Comparison of ENCODE assay signal across 8 cellular contexts in genomic region chr22:18024276-18024939, GRCh38. TPM values are rescaled to one million over a fixed set of nuclear protein-coding genes. Genes with fewer than 3 reads are reported as not detected.
DNase-seq lines count a peak whose midpoint lies in the region; ATAC-seq and TF ChIP-seq lines count a peak whose summit lies in the region.

Gene MICAL3 (minus strand): TSS chr22:18024561. CDS start chr22:17906812, 117,749 bp downstream.

- TF ChIP-seq CTCF in GM12872 (IDR thresholded peaks at IDR 0.05; ENCODE audit: insufficient read depth, low read depth, low read length): peak; percentile 66; the same call in 2 of the 3 replicates

- H3K4me1 ChIP-seq in Karpas-422 (ENCODE audit: low read length): peaks cover 30% of the 10 kb centered on the region
- H3K4me1 ChIP-seq in urinary bladder (ENCODE audit: insufficient read depth): no peaks in the 10 kb centered on the region

- ATAC-seq in left cardiac atrium (peak; percentile 92 to 93), HG02981 (IDR thresholded peaks at IDR 0.05; ENCODE audit: unreplicated experiment) (no peak)

- peak within 1 kb of the TSS; percentile 98 for H3K4me2 ChIP-seq in Karpas-422 (ENCODE audit: low read depth, low read length, poor library complexity, severe bottlenecking)

- no peaks in the 10 kb centered on the region for H3K9me3 ChIP-seq in Karpas-422 (ENCODE audit: low read length)

- H3K9ac ChIP-seq in Karpas-422 (ENCODE audit: low read length): peak within 1 kb of the TSS; percentile 78

- peak within 1 kb of the TSS; percentile 88 for H3K4me3 ChIP-seq in Karpas-422 (ENCODE audit: low read length)
- H3K4me3 ChIP-seq in urinary bladder (ENCODE audit: low read depth, low read length): peak within 1 kb of the TSS; percentile 50

- no peaks in the 10 kb centered on the region for H3K79me2 ChIP-seq in Karpas-422 (ENCODE audit: low read length)

- WGBS in urinary bladder: under 1% methylated on average over 56 of the region's 56 CpGs

- DNase-seq in Karpas-422 (peak; percentile 92), amygdala (lab: John Stamatoyannopoulos, UW) (peak in 42 of 56 donors; percentile 20 to 81 (median 54)), left cardiac atrium (peak; percentile 63), posterior vena cava (ENCODE audit: low spot score) (peak; percentile 86)

- H3K36me3 ChIP-seq in Karpas-422 (ENCODE audit: insufficient read depth, low read length) (no peaks in the 10 kb centered on the region), urinary bladder (ENCODE audit: insufficient read depth) (no peaks in the 10 kb centered on the region)

- intact Hi-C loops in T-helper 1 cell treated with Interleukin-12 subunit alpha and Interleukin-12 subunit beta and Interleukin-4 antibody, amounts not matched to agents 30 ng/mL and 1 ng/mL, for 36 hours (cut with micrococcal nuclease): loop anchor here (1.0 to 5.0 kb wide), 5 partner anchors 24 to 281 kb away; no protein-coding TSS in a partner anchor
- intact Hi-C loops in left cardiac atrium (cut with DNase I) (loop anchor here in 1 of 2 donors (5.0 kb wide), 1 partner anchor 132 kb away; no protein-coding TSS in a partner anchor), posterior vena cava (cut with DNase I) (no loop called here)

- H2AFZ ChIP-seq in Karpas-422 (ENCODE audit: low read length): peak within 1 kb of the TSS; percentile 92

- no peak within 1 kb of the TSS for H3K27ac ChIP-seq in Karpas-422 (ENCODE audit: low read length)
- H3K27ac ChIP-seq in urinary bladder (ENCODE audit: low read depth): no peak within 1 kb of the TSS

- no peaks in the 10 kb centered on the region for H3K9me2 ChIP-seq in Karpas-422 (replicated peaks; ENCODE audit: insufficient read depth, low read length)

- H3K27me3 ChIP-seq in Karpas-422 (ENCODE audit: low read length): no peaks in the 10 kb centered on the region

- H4K20me1 ChIP-seq in Karpas-422 (ENCODE audit: insufficient read depth, low read depth, low read length): no peaks in the 10 kb centered on the region

RNA-seq across cellular contexts. Expression of gene MICAL3, which starts in this region (rescaled TPM):
- 54.9 and 64.1 TPM in 2 replicates for total RNA-seq in Karpas-422 (2014; rRNA removed; shearing (Covaris generic); ENCODE audit: low replicate concordance)
- 45.0 and 53.5 TPM in 2 replicates for total RNA-seq in T-helper 1 cell treated with Interleukin-12 subunit alpha and Interleukin-12 subunit beta and Interleukin-4 antibody, amounts not matched to agents 30 ng/mL and 1 ng/mL, for 36 hours
- total RNA-seq in left cardiac atrium (10 to 100 TPM; 54.7 to 80.1 TPM), posterior vena cava (100 to 1,000 TPM; 106 to 114 TPM), urinary bladder (31.8 TPM)
- polyA plus RNA-seq in urinary bladder: 42.4 TPM
